In genomic region chr3:187000711-187001151, GRCh38 we compare ENCODE assay signal across 8 cellular contexts.
A peak's percentile ranks its signal among the peaks of the same experiment; 100 is the strongest.
DNase-seq lines count a peak whose midpoint lies in the region; ATAC-seq and TF ChIP-seq lines count a peak whose summit lies in the region.

No MANE protein-coding gene starts in this region.

- no peak overlapping the region for H3K4me3 ChIP-seq in endodermal cell (ENCODE audit: low read length)

- H3K27me3 Mint-ChIP-seq in endodermal cell (ENCODE audit: insufficient read depth) (no peaks in the 10 kb centered on the region), nephron progenitor cell (ENCODE audit: low read depth, poor library complexity) (no peaks in the 10 kb centered on the region)

- no peak overlapping the region for H3K9ac ChIP-seq in endodermal cell (ENCODE audit: extremely low read depth, low read length, poor library complexity, severe bottlenecking)

- peaks cover 30% of the 10 kb centered on the region for H3K36me3 ChIP-seq in endodermal cell (ENCODE audit: control insufficient read depth, insufficient read depth, low read length)

- ATAC-seq in GM21528 (IDR thresholded peaks at IDR 0.05; ENCODE audit: low FRiP score, unreplicated experiment), result peak; percentile 77
- ATAC-seq in HG03571 (IDR thresholded peaks at IDR 0.05; ENCODE audit: unreplicated experiment), result peak; percentile 63

- in situ Hi-C loops in GM13977 (cut with MboI; ENCODE audit: low pct_unique_long_range_greater_than_20kb, low sequenced_read_pairs, unreplicated experiment), result no loop called here

- DNase-seq in GM13977 (ENCODE audit: low spot score) (peak; percentile 51), endodermal cell (no peak), NCI-H226 (no peak), nephron progenitor cell (no peak), hippocampal formation (lab: John Stamatoyannopoulos, UW) (no peak), AG08396 (ENCODE audit: low spot score) (no peak)

- H3K27ac ChIP-seq in endodermal cell (ENCODE audit: low read depth, low read length), result no peak overlapping the region

- peak overlapping the region; percentile 15 for H3K27ac Mint-ChIP-seq in endodermal cell
- no peak overlapping the region for H3K27ac Mint-ChIP-seq in nephron progenitor cell

- peaks cover 23% of the 10 kb centered on the region for H3K4me1 Mint-ChIP-seq in endodermal cell
- peaks cover 30% of the 10 kb centered on the region for H3K4me1 Mint-ChIP-seq in nephron progenitor cell

- H3K4me3 Mint-ChIP-seq in endodermal cell (no peak overlapping the region), nephron progenitor cell (no peak overlapping the region)

- H3K27me3 ChIP-seq in endodermal cell (ENCODE audit: control insufficient read depth, insufficient read depth, low read length, poor library complexity, severe bottlenecking), result no peaks in the 10 kb centered on the region

- H3K36me3 Mint-ChIP-seq in endodermal cell (ENCODE audit: low read depth), result peaks cover 48% of the 10 kb centered on the region
- H3K36me3 Mint-ChIP-seq in nephron progenitor cell (ENCODE audit: low read depth), result peaks cover 59% of the 10 kb centered on the region

- no peaks in the 10 kb centered on the region for H3K4me1 ChIP-seq in endodermal cell (ENCODE audit: control insufficient read depth, insufficient read depth, low read length)

- peaks cover 6% of the 10 kb centered on the region for H3K9me3 Mint-ChIP-seq in endodermal cell
- H3K9me3 Mint-ChIP-seq in nephron progenitor cell, result peaks cover 5% of the 10 kb centered on the region

- TF ChIP-seq CTCF in GM13977 (IDR thresholded peaks at IDR 0.05; ENCODE audit: extremely low read depth, insufficient read depth, missing control alignments) (no peak), endodermal cell (conservative IDR thresholded peaks at IDR 0.05) (no peak), nephron progenitor cell (IDR thresholded peaks at IDR 0.05) (no peak)

- WGBS in endodermal cell (ENCODE audit: insufficient coverage in 1 of 2, insufficient read length in 1 of 2), 2 experiments, result 90 to 100% methylated on average over 4 of the region's 4 CpGs

- peaks cover 16% of the 10 kb centered on the region for H3K9me3 ChIP-seq in endodermal cell (ENCODE audit: control insufficient read depth, low read length)
